Comparison of ENCODE assay signal across 12 cellular contexts in genomic region chr3:38989932-38990510, GRCh38.
"Had no signal": no experiment of that assay in that cellular context is flagged by ENCODE, and none has a peak within 500 bp of the region (broad histone marks: within the 10 kb centered on the region; RNA-seq: fewer than 3 reads in every experiment).

No MANE protein-coding gene starts in this region.

- H3K36me3 Mint-ChIP-seq: activated naive CD8-positive, alpha-beta T cell treated with anti-CD3 and anti-CD28 coated beads for 36 hours; stimulated activated memory B cell treated with anti-CD40 and anti-IgM and Interleukin-4, amounts not matched to agents 10 μg/mL and 1 μg/mL and 100 μg/mL, for 72 hours had no signal

- H3K4me1 Mint-ChIP-seq: activated CD4-positive, alpha-beta memory T cell treated with anti-CD3 and anti-CD28 coated beads, Interleukin-2, amount 10 ng/mL, durations not matched to agents 7 days and 5 days; activated naive CD8-positive, alpha-beta T cell treated with anti-CD3 and anti-CD28 coated beads for 36 hours; stimulated activated memory B cell treated with anti-CD40 and anti-IgM and Interleukin-4, amounts not matched to agents 10 μg/mL and 1 μg/mL and 100 μg/mL, for 72 hours had no signal

- ATAC-seq: gastroesophageal sphincter; stimulated activated memory B cell treated with anti-CD40 and anti-IgM and Interleukin-4, amounts not matched to agents 10 μg/mL and 1 μg/mL and 100 μg/mL, for 72 hours had no signal

- H3K36me3 ChIP-seq: breast epithelium, gastroesophageal sphincter, neutrophil, right atrium auricular region, tibial nerve had no signal

- H3K4me3 ChIP-seq: breast epithelium, gastroesophageal sphincter, right atrium auricular region, smooth muscle cell, tibial nerve had no signal

- DNase-seq: activated CD4-positive, alpha-beta memory T cell treated with anti-CD3 and anti-CD28 coated beads, Interleukin-2, amount 10 ng/mL, durations not matched to agents 7 days and 5 days; activated gamma-delta T cell; activated naive CD8-positive, alpha-beta T cell treated with anti-CD3 and anti-CD28 coated beads for 36 hours; activated T-cell treated with anti-CD3 and anti-CD28 coated beads, Interleukin-2, amount 50 U/mL, for 48 hours; hippocampal formation had no signal

- H3K27me3 ChIP-seq: breast epithelium, neutrophil, right atrium auricular region, tibial nerve had no signal

- H3K4me1 ChIP-seq: breast epithelium, gastroesophageal sphincter, right atrium auricular region, tibial nerve had no signal

- H3K27ac Mint-ChIP-seq: activated CD4-positive, alpha-beta memory T cell treated with anti-CD3 and anti-CD28 coated beads, Interleukin-2, amount 10 ng/mL, durations not matched to agents 7 days and 5 days; activated naive CD8-positive, alpha-beta T cell treated with anti-CD3 and anti-CD28 coated beads for 36 hours; stimulated activated memory B cell treated with anti-CD40 and anti-IgM and Interleukin-4, amounts not matched to agents 10 μg/mL and 1 μg/mL and 100 μg/mL, for 72 hours had no signal

- H3K27ac ChIP-seq: breast epithelium, gastroesophageal sphincter, neutrophil, right atrium auricular region, tibial nerve had no signal

- H3K4me2 ChIP-seq: smooth muscle cell had no signal

- H3K9me3 Mint-ChIP-seq: activated CD4-positive, alpha-beta memory T cell treated with anti-CD3 and anti-CD28 coated beads, Interleukin-2, amount 10 ng/mL, durations not matched to agents 7 days and 5 days; activated naive CD8-positive, alpha-beta T cell treated with anti-CD3 and anti-CD28 coated beads for 36 hours; stimulated activated memory B cell treated with anti-CD40 and anti-IgM and Interleukin-4, amounts not matched to agents 10 μg/mL and 1 μg/mL and 100 μg/mL, for 72 hours had no signal

- H3K9me3 ChIP-seq: breast epithelium, gastroesophageal sphincter, neutrophil, right atrium auricular region, tibial nerve had no signal

- H3K4me3 Mint-ChIP-seq: activated CD4-positive, alpha-beta memory T cell treated with anti-CD3 and anti-CD28 coated beads, Interleukin-2, amount 10 ng/mL, durations not matched to agents 7 days and 5 days; activated naive CD8-positive, alpha-beta T cell treated with anti-CD3 and anti-CD28 coated beads for 36 hours; stimulated activated memory B cell treated with anti-CD40 and anti-IgM and Interleukin-4, amounts not matched to agents 10 μg/mL and 1 μg/mL and 100 μg/mL, for 72 hours had no signal
